ENCODE assay signal across 1 cellular context in genomic region chr6:151390276-151391020, GRCh38.
TF ChIP-seq lines count a peak whose summit lies in the region.

No MANE protein-coding gene starts in this region.

TF ChIP-seq in GM12878, 131 proteins besides CTCF, POLR2A, EP300 and RAD21 (continued from another document and continues in another):
- no peak for TF ChIP-seq E2F8 (IDR thresholded peaks at IDR 0.05; ENCODE audit: low read depth, partially characterized antibody)
- TF ChIP-seq KLF5 (IDR thresholded peaks at IDR 0.05; ENCODE audit: partially characterized antibody) = no peak
- no peak for TF ChIP-seq ZNF24 (IDR thresholded peaks at IDR 0.05)
- TF ChIP-seq STAT1 (conservative IDR thresholded peaks at IDR 0.05) = no peak
- no peak for TF ChIP-seq CHD4 (IDR thresholded peaks at IDR 0.05)
- no peak for TF ChIP-seq DPF2 (IDR thresholded peaks at IDR 0.05)
- peak; percentile 79 to 83 for TF ChIP-seq BHLHE40 (IDR thresholded peaks at IDR 0.05; ENCODE audit: borderline replicate concordance in 1 of 2, low read depth in 2 of 2, low read length in 1 of 2)
- peak; percentile 15 for TF ChIP-seq MEF2B (IDR thresholded peaks at IDR 0.05; ENCODE audit: partially characterized antibody, poor library complexity, severe bottlenecking)
- no peak; the same call in 1 of the 2 replicates for TF ChIP-seq CREM (IDR thresholded peaks at IDR 0.05; ENCODE audit: low read depth)
- no peak for TF ChIP-seq SPI1 (IDR thresholded peaks at IDR 0.05; ENCODE audit: borderline replicate concordance, insufficient read depth, low read depth, low read length)
- TF ChIP-seq ZNF622 (IDR thresholded peaks at IDR 0.05) = no peak
- peak; percentile 95 for TF ChIP-seq TCF12 (IDR thresholded peaks at IDR 0.05; ENCODE audit: low read depth, low read length)
- no peak for TF ChIP-seq MXI1 (IDR thresholded peaks at IDR 0.05; ENCODE audit: low read depth, low read length)
- no peak for TF ChIP-seq HSF1 (IDR thresholded peaks at IDR 0.05; ENCODE audit: low read depth, low read length)
- no peak for TF ChIP-seq ZSCAN29 (IDR thresholded peaks at IDR 0.05)
- peak; percentile 87 to 94 for TF ChIP-seq EGR1 (IDR thresholded peaks at IDR 0.05; ENCODE audit: borderline replicate concordance in 1 of 2, low read depth in 2 of 2, low read length in 2 of 2)
- TF ChIP-seq PAX8 (IDR thresholded peaks at IDR 0.05) = no peak
- TF ChIP-seq RBBP5 (conservative IDR thresholded peaks at IDR 0.05) = no peak
- no peak for TF ChIP-seq ETV6 (conservative IDR thresholded peaks at IDR 0.05 in 1 of 2, IDR thresholded peaks at IDR 0.05 in 1 of 2; ENCODE audit: borderline replicate concordance in 1 of 2, low read depth in 1 of 2)
- TF ChIP-seq PAX5 (IDR thresholded peaks at IDR 0.05; ENCODE audit: borderline replicate concordance, low read depth, low read length) = peak; percentile 22; the same call in 1 of the 2 replicates
- no peak for TF ChIP-seq NKRF (conservative IDR thresholded peaks at IDR 0.05)
- no peak for TF ChIP-seq EED (IDR thresholded peaks at IDR 0.05; ENCODE audit: low read depth)
- TF ChIP-seq FOS (IDR thresholded peaks at IDR 0.05; ENCODE audit: borderline replicate concordance, extremely low read depth, insufficient read length) = no peak
- TF ChIP-seq KDM1A (IDR thresholded peaks at IDR 0.05; ENCODE audit: borderline replicate concordance) = no peak
- 0 out of 4 replicates have a peak, but pooled peaks of 1 of the 2 experiments have one; percentile 25 for TF ChIP-seq SRF (IDR thresholded peaks at IDR 0.05; ENCODE audit: low read depth in 2 of 2, low read length in 2 of 2)
- TF ChIP-seq CHD1 (IDR thresholded peaks at IDR 0.05; ENCODE audit: low read depth, low read length) = no peak
- no peak for TF ChIP-seq PRDM15 (CRISPR knock-in tag; IDR thresholded peaks at IDR 0.05)
- peak; percentile 83 for TF ChIP-seq POLR2AphosphoS5 (IDR thresholded peaks at IDR 0.05; ENCODE audit: low read length)
- peak; percentile 47; the same call in 1 of the 3 replicates for TF ChIP-seq POU2F2 (IDR thresholded peaks at IDR 0.05; ENCODE audit: borderline replicate concordance, low read depth, low read length)
- peak; percentile 78 for TF ChIP-seq NRF1 (conservative IDR thresholded peaks at IDR 0.05; ENCODE audit: low read depth, low read length)
- TF ChIP-seq ZBED1 (IDR thresholded peaks at IDR 0.05; ENCODE audit: borderline replicate concordance) = no peak
- TF ChIP-seq YBX1 (IDR thresholded peaks at IDR 0.05) = no peak
- no peak for TF ChIP-seq USF1 (IDR thresholded peaks at IDR 0.05; ENCODE audit: borderline replicate concordance, extremely low read length, insufficient read depth, low read depth, low read length)
- no peak for TF ChIP-seq NR2C1 (IDR thresholded peaks at IDR 0.05)
- peak; percentile 99 for TF ChIP-seq RCOR1 (conservative IDR thresholded peaks at IDR 0.05; ENCODE audit: low read depth, low read length)
- no peak for TF ChIP-seq USF2 (IDR thresholded peaks at IDR 0.05; ENCODE audit: borderline replicate concordance, low read depth, low read length)
- no peak for TF ChIP-seq BCLAF1 (IDR thresholded peaks at IDR 0.05)
- no peak for TF ChIP-seq CBX3 (IDR thresholded peaks at IDR 0.05; ENCODE audit: borderline replicate concordance, low read depth)
- TF ChIP-seq GATAD2B (conservative IDR thresholded peaks at IDR 0.05; ENCODE audit: low read depth) = no peak; the same call in 1 of the 2 replicates
- no peak for TF ChIP-seq BMI1 (IDR thresholded peaks at IDR 0.05; ENCODE audit: borderline replicate concordance)
- no peak for TF ChIP-seq CUX1 (IDR thresholded peaks at IDR 0.05; ENCODE audit: insufficient replicate concordance, low read depth, low read length)
